Comparison of ENCODE assay signal across 10 cellular contexts in genomic region chr3:51706788-51707731, GRCh38. TPM values are rescaled to one million over a fixed set of nuclear protein-coding genes. Genes with fewer than 3 reads are reported as not detected.
DNase-seq lines count a peak whose midpoint lies in the region; ATAC-seq, FAIRE-seq and TF ChIP-seq lines count a peak whose summit lies in the region.
"Had no signal": no experiment of that assay in that cellular context is flagged by ENCODE, and none has a peak within 500 bp of the region (broad histone marks: within the 10 kb centered on the region; RNA-seq: fewer than 3 reads in every experiment).

Gene GRM2 (plus strand): TSS chr3:51707068. CDS start chr3:51708984, 1,916 bp downstream.

- no peak for ATAC-seq in GM12878

- no peak for TF ChIP-seq RAD21 in GM12878 (IDR thresholded peaks at IDR 0.05; ENCODE audit: insufficient read depth, low read depth, low read length)

- no peaks in the 10 kb centered on the region for H3K9me3 ChIP-seq in GM12878 (replicated peaks; ENCODE audit: control insufficient read depth, insufficient read depth, low read length)

- RAD21 ChIA-PET in GM12878 (lab: Charles Lee; ENCODE audit: unreplicated experiment) = no interaction called here

- intact Hi-C loops in GM12878 (cut with micrococcal nuclease; ENCODE audit: unreplicated experiment) = no loop called here

- H3K36me3 ChIP-seq in GM12878 (ENCODE audit: control insufficient read depth in 2 of 2, insufficient read depth in 2 of 2, low read length in 1 of 2) = peaks cover 0 to 12% of the 10 kb centered on the region in 2 experiments; a peak in 2 of 4 replicates

- no peak within 1 kb of the TSS for H3K4me2 ChIP-seq in GM12878 (ENCODE audit: control insufficient read depth, insufficient read depth)

- BruUV-seq in GM12878 (replicated peaks; lab: Mats Ljungman, UMichigan) = no TSS peak

- TF ChIP-seq POLR2A in GM12878 (IDR thresholded peaks at IDR 0.05; ENCODE audit: low read depth, low read length) = peak; percentile 12; the same call in 1 of the 2 replicates

- 43% methylated on average over 38 of the region's 69 CpGs for WGBS in GM12878 (ENCODE audit: insufficient coverage, insufficient replicate concordance, low lambda C conversion rate, missing lambda C conversion rate)

- SMC1A ChIA-PET in GM12878 (lab: Charles Lee; ENCODE audit: uncharacterized antibody, unreplicated experiment) = no interaction called here

- CTCF ChIA-PET in GM12878 (lab: Yijun Ruan, JAX) = no interaction called here

- H4K20me1 ChIP-seq in GM12878 (ENCODE audit: control insufficient read depth, insufficient read depth) = no peaks in the 10 kb centered on the region

- no peaks in the 10 kb centered on the region for H3K79me2 ChIP-seq in GM12878 (ENCODE audit: control insufficient read depth, insufficient read depth, low read length)

- DNase-seq in NCI-H1436 (lab: John Stamatoyannopoulos, UW) = peak; percentile 18
- DNase-seq in NCI-H1436 treated with DMSO at 0.1 percent for 48 hours (lab: John Stamatoyannopoulos, UW) = no peak
- DNase-seq in NCI-H460 (ENCODE audit: extremely low read depth, low read depth) = peak; percentile 79
- DNase-seq in GM12878 (ENCODE audit: low read depth, low spot score) = no peak
- DNase-seq in hippocampal formation (lab: John Stamatoyannopoulos, UW) = peak; percentile 31 to 38
- DNase-seq in pulmonary artery endothelial cell (ENCODE audit: low read depth, low spot score) = peak; percentile 47
- no peak for DNase-seq in A172 (ENCODE audit: low spot score)
- no peak for DNase-seq in H4 (ENCODE audit: low spot score)

- H3K4me3 ChIP-seq in GM12878 = no peak within 1 kb of the TSS

- TF ChIP-seq EP300 in GM12878 (IDR thresholded peaks at IDR 0.05; ENCODE audit: borderline replicate concordance in 1 of 2, control insufficient read depth in 1 of 2, low read depth in 2 of 2, low read length in 2 of 2) = no peak

- in situ Hi-C loops in GM12878 (cut with MboI) = no loop called here

- no peak within 1 kb of the TSS for H3K9ac ChIP-seq in GM12878 (ENCODE audit: control insufficient read depth, insufficient read depth, low read length)

- POLR2A ChIA-PET in GM12878 (lab: Charles Lee) = no interaction called here

- H3K27me3 ChIP-seq in GM12878 (replicated peaks in 1 of 2; ENCODE audit: control insufficient read depth in 2 of 2, insufficient read depth in 2 of 2, low read length in 1 of 2) = no peaks in the 10 kb centered on the region

- no peak within 1 kb of the TSS for H2AFZ ChIP-seq in GM12878 (ENCODE audit: control insufficient read depth, low read depth, low read length)

- no peak within 1 kb of the TSS for H3K27ac ChIP-seq in GM12878 (ENCODE audit: control insufficient read depth, insufficient read depth)
- H3K27ac ChIP-seq: C4-2B had no signal

- H3K4me1 ChIP-seq in GM12878 (ENCODE audit: control insufficient read depth, insufficient read depth, low read length) = no peaks in the 10 kb centered on the region

- TF ChIP-seq CTCF in GM12878 (IDR thresholded peaks at IDR 0.05 in 2 of 3, conservative IDR thresholded peaks at IDR 0.05 in 1 of 3; ENCODE audit: control insufficient read depth in 2 of 3, extremely low read depth in 1 of 3, insufficient read depth in 1 of 3, low read depth in 3 of 3, low read length in 3 of 3) = no peak

- no peak for FAIRE-seq in GM12878 (lab: Jason Lieb, UNC)
- FAIRE-seq: TTC549 had no signal

TF ChIP-seq in GM12878, 131 proteins besides CTCF, POLR2A, EP300 and RAD21 (continues in another document):
- TF ChIP-seq NR2C2 (IDR thresholded peaks at IDR 0.05; ENCODE audit: borderline replicate concordance, control insufficient read depth, insufficient read length, low read depth) = no peak
- TF ChIP-seq POU2F2 (IDR thresholded peaks at IDR 0.05; ENCODE audit: borderline replicate concordance, low read depth, low read length) = no peak
- TF ChIP-seq YBX1 (IDR thresholded peaks at IDR 0.05) = no peak
- TF ChIP-seq ZBTB40 (IDR thresholded peaks at IDR 0.05; ENCODE audit: borderline replicate concordance) = no peak
- TF ChIP-seq WRNIP1 (IDR thresholded peaks at IDR 0.05; ENCODE audit: borderline replicate concordance, low read depth, low read length) = no peak
- peak; percentile 75 for TF ChIP-seq REST (IDR thresholded peaks at IDR 0.05; ENCODE audit: low read depth, low read length)

RNA-seq across cellular contexts. Expression of gene GRM2, which starts in this region (rescaled TPM):
- 0.06 and 0.15 TPM in 2 replicates for total RNA-seq in NCI-H460 (2014; rRNA removed; shearing (Covaris generic))
- polyA plus RNA-seq in NCI-H460 (2014; cell fraction: nucleus; rRNA removed) = not detected in 2 replicates
- 0.35 and 0.47 TPM in 2 replicates for total RNA-seq in GM12878 (2013; cell fraction: nucleolus; rRNA removed)
- total RNA-seq in GM12878 (2014; rRNA removed) = 0.06 TPM in 1 of 2 replicates, not detected in the other
- total RNA-seq in GM12878 (2014; rRNA removed; fragmentation: Illumina TruSeq; extraction: Trizol) = not detected in 2 replicates
- total RNA-seq in GM12878 (2021) = 0.05 TPM in 1 of 2 replicates, not detected in the other
- not detected for polyA plus RNA-seq in GM12878 (2011; ENCODE audit: low read depth)
- 0.07 TPM in 1 of 2 replicates, not detected in the other for polyA plus RNA-seq in GM12878 (2011; rRNA removed)
- polyA plus RNA-seq in GM12878 (2011; cell fraction: cytosol; rRNA removed) = 0.03 TPM in 1 of 2 replicates, not detected in the other
- polyA plus RNA-seq in GM12878 (2011; cell fraction: nucleus; rRNA removed) = 0.12 and 0.24 TPM in 2 replicates
- polyA plus RNA-seq in GM12878 (2012) = 0.07 TPM in 2 replicates
- 0.01 TPM in 1 of 2 replicates, not detected in the other for polyA plus RNA-seq in GM12878 (2014; fragmentation: Illumina TruSeq; extraction: Trizol)
- not detected for polyA plus RNA-seq in GM12878 (2014; fragmentation: Nextera tagmentation; extraction: Ambion mirVana)
- 0.04 and 0.14 TPM in 2 replicates for polyA plus RNA-seq in GM12878 (2014; rRNA removed)
- not detected for polyA plus RNA-seq in GM12878 (2016; fragmentation: Nextera tagmentation; extraction: Ambion mirVana)
- polyA minus RNA-seq in GM12878 (2011; rRNA and poly(A)+ RNA removed) = 0.07 and 0.26 TPM in 2 replicates
- not detected in 2 replicates for polyA minus RNA-seq in GM12878 (2011; cell fraction: cytosol; rRNA and poly(A)+ RNA removed)
- 0.24 and 0.48 TPM in 2 replicates for polyA minus RNA-seq in GM12878 (2011; cell fraction: nucleus; rRNA and poly(A)+ RNA removed)
- 0.18 TPM in 1 of 2 replicates, not detected in the other for total RNA-seq in pulmonary artery endothelial cell
- not detected in 2 replicates for total RNA-seq in A172 (2014; rRNA removed; shearing (Covaris generic))
- total RNA-seq in H4 (2014; rRNA removed; shearing (Covaris generic)) = not detected in 2 replicates

Comparison
In these comparisons a context has a peak if more than half of its experiments do, and no peak if none do; other contexts are left out.
1. DNase-seq: peak in NCI-H1436 (single experiment) and hippocampal formation (2 of 2); none in NCI-H1436 treated with DMSO at 0.1 percent for 48 hours (single experiment), GM12878 (single experiment), A172 (single experiment) and H4 (single experiment).
2. Peak in DNase-seq in NCI-H460; RNA of the gene not detected or under 1 TPM.
3. Peak in DNase-seq in pulmonary artery endothelial cell; RNA of the gene not detected or under 1 TPM.